ENCODE assay signal across 31 cellular contexts in the genomic region with DNA sequence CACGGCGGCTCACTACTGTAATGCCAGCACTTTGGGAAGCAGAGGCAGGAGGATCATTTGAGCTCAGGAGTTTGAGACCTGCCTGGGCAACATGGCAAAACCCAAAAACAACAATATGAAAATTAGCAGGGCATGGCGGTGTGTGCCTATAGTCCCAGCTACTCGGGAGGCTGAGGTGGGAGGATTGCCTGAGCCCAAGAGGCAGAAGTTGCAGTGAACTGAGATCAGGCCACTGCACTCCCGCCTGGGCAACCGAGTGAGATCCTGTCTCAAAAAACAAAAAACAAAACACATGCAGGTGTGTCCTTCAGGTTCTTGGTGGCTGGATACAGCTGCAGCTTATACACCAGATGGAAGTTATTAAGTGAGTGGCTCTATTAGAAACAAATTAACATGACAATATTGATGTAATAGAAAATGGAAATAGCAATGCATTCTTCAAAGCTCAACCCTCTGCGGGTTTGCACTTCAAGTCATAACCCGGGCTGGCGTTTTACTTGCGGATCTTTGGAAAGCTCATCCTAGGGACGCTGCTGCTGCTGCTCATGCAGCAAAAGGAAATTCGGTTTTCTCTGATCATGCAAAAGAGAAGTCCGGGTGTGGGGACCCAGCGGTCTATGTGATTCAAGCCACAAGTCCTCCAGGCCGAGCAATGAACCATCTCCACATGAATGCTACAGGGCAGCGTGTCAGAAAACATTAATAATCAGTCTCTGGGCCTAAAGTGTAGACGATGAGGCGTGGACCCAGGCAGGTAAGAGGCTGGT.
"Had no signal": no experiment of that assay in that cellular context is flagged by ENCODE, and none has a peak within 500 bp of the region (broad histone marks: within the 10 kb centered on the region; RNA-seq: fewer than 3 reads in every experiment).

No MANE protein-coding gene starts in this region.

- H3K4me1 ChIP-seq: right lobe of liver, thyroid gland, vagina had no signal

- H3K4me2 ChIP-seq: neural progenitor cell had no signal

- H3K27ac Mint-ChIP-seq: activated T-cell treated with anti-CD3 and anti-CD28 coated beads, Interleukin-2, amount 50 U/mL, for 24 hours; immature natural killer cell; mesothelial cell of epicardium; neural progenitor cell; T-cell; T-helper 2 cell treated with Interferon-gamma antibody and Interleukin-4, amounts not matched to agents 5 μg/mL and 100 μg/mL, for 36 hours had no signal

- H3K4me1 Mint-ChIP-seq: immature natural killer cell had no signal

- H3K36me3 Mint-ChIP-seq: immature natural killer cell, naive B cell, T-cell had no signal

- H3K27ac ChIP-seq: brain microvascular endothelial cell, coronary artery, gastroesophageal sphincter, heart left ventricle, neural progenitor cell, right lobe of liver, thyroid gland, upper lobe of left lung, vagina had no signal

- ATAC-seq: gastroesophageal sphincter; heart left ventricle; left colon; right lobe of liver; stimulated activated naive CD8-positive, alpha-beta T cell treated with anti-CD3 and anti-CD28 coated beads, Interleukin-15, amount 100 ng/mL, for 72 hours had no signal

- H3K9me3 Mint-ChIP-seq: activated T-cell treated with anti-CD3 and anti-CD28 coated beads, Interleukin-2, amount 50 U/mL, for 24 hours; immature natural killer cell; mesothelial cell of epicardium; stimulated activated naive CD8-positive, alpha-beta T cell treated with anti-CD3 and anti-CD28 coated beads, Interleukin-15, amount 100 ng/mL, for 72 hours; T-helper 2 cell treated with Interferon-gamma antibody and Interleukin-4, amounts not matched to agents 5 μg/mL and 100 μg/mL, for 36 hours had no signal

- H3K36me3 ChIP-seq: brain microvascular endothelial cell, gastroesophageal sphincter, heart left ventricle, neural progenitor cell, right lobe of liver, thyroid gland, upper lobe of left lung, vagina had no signal

- H3K27me3 Mint-ChIP-seq: activated T-cell treated with anti-CD3 and anti-CD28 coated beads, Interleukin-2, amount 50 U/mL, for 24 hours; stimulated activated naive CD8-positive, alpha-beta T cell treated with anti-CD3 and anti-CD28 coated beads, Interleukin-15, amount 100 ng/mL, for 72 hours had no signal

- H3K9me3 ChIP-seq: gastroesophageal sphincter, heart left ventricle, right lobe of liver, thyroid gland, upper lobe of left lung, vagina had no signal

- H2AFZ ChIP-seq: neural progenitor cell had no signal

- H3K9ac ChIP-seq: neural progenitor cell had no signal

- H3K4me3 ChIP-seq: coronary artery, dorsolateral prefrontal cortex, gastroesophageal sphincter, heart left ventricle, neural progenitor cell, right lobe of liver, thyroid gland, upper lobe of left lung, vagina had no signal

- H3K27me3 ChIP-seq: brain microvascular endothelial cell, dorsolateral prefrontal cortex, gastroesophageal sphincter, heart left ventricle, neural progenitor cell, right lobe of liver, thyroid gland, upper lobe of left lung, vagina had no signal

- DNase-seq: activated CD4-positive, alpha-beta T cell treated with anti-CD3 and anti-CD28 coated beads for 4 hours; activated CD4-positive, alpha-beta T cell treated with anti-CD3 and anti-CD28 coated beads, Interleukin-2, amount 50 U/mL, for 48 hours; activated CD4-positive, CD25-positive, alpha-beta regulatory T cell; activated CD8-positive, alpha-beta memory T cell treated with anti-CD3 and anti-CD28 coated beads, Interleukin-2, amount 50 U/mL, for 48 hours; activated gamma-delta T cell; activated naive CD4-positive, alpha-beta T cell treated with anti-CD3 and anti-CD28 coated beads, Interleukin-2, amount 50 U/mL, for 16 hours; activated T-cell treated with anti-CD3 and anti-CD28 coated beads, Interleukin-2, amount 50 U/mL, for 24 hours; amniotic stem cell; brain microvascular endothelial cell; dorsolateral prefrontal cortex; effector memory CD4-positive, alpha-beta T cell; heart left ventricle; hypothalamus; immature natural killer cell; kidney; left colon; mammary epithelial cell; naive B cell; right lobe of liver; stimulated activated CD4-positive, alpha-beta T cell treated with anti-CD3 and anti-CD28 coated beads, Interleukin-12 subunit alpha, Interleukin-12 subunit beta, amount 100 ng/mL, for 4 hours; stimulated activated CD4-positive, alpha-beta T cell treated with anti-CD3 and anti-CD28 coated beads, Interleukin-4, amount 100 ng/mL, for 1 hour; stimulated activated naive CD8-positive, alpha-beta T cell treated with anti-CD3 and anti-CD28 coated beads, Interleukin-15, amount 100 ng/mL, for 72 hours; T-cell; thyroid gland had no signal

- H3K4me3 Mint-ChIP-seq: activated T-cell treated with anti-CD3 and anti-CD28 coated beads, Interleukin-2, amount 50 U/mL, for 24 hours; immature natural killer cell; mesothelial cell of epicardium; neural progenitor cell; stimulated activated naive CD8-positive, alpha-beta T cell treated with anti-CD3 and anti-CD28 coated beads, Interleukin-15, amount 100 ng/mL, for 72 hours; T-cell; T-helper 2 cell treated with Interferon-gamma antibody and Interleukin-4, amounts not matched to agents 5 μg/mL and 100 μg/mL, for 36 hours had no signal
